In genomic region chr3:50298836-50299637, GRCh38 we compare ENCODE assay signal across 1 cellular context.
TF ChIP-seq lines count a peak whose summit lies in the region.

Gene HYAL3, minus strand, starts transcription at chr3:50299405. Its CDS starts 3,803 bp downstream, at chr3:50295602.
Gene NAA80, minus strand, starts transcription at chr3:50299405. Its CDS starts 1,942 bp downstream, at chr3:50297463.

TF ChIP-seq in HEK293, 187 proteins besides CTCF, POLR2A, EP300 and RAD21 (continued from another document):
- peak; percentile 99 for TF ChIP-seq ZNF398 (tag by site-specific recombination; IDR thresholded peaks at IDR 0.05)
- TF ChIP-seq ZBTB1 (tag by site-specific recombination; IDR thresholded peaks at IDR 0.05) = peak; percentile 50; the same call in 1 of the 2 replicates
- TF ChIP-seq ZNF391 (tag by site-specific recombination; IDR thresholded peaks at IDR 0.05; ENCODE audit: borderline replicate concordance, low read depth) = peak; percentile 80; the same call in 1 of the 2 replicates
- TF ChIP-seq HIC1 (tag by site-specific recombination; IDR thresholded peaks at IDR 0.05) = peak; percentile 87
- no peak for TF ChIP-seq ZBTB7A (tag by site-specific recombination; IDR thresholded peaks at IDR 0.05; ENCODE audit: low read depth)
- 0 out of 2 replicates have a peak, but pooled peaks have one; percentile 38 for TF ChIP-seq FEZF1 (tag by site-specific recombination; IDR thresholded peaks at IDR 0.05)
- peak; percentile 90 for TF ChIP-seq ZNF629 (tag by site-specific recombination; IDR thresholded peaks at IDR 0.05)
- peak; percentile 59; the same call in 1 of the 2 replicates for TF ChIP-seq KLF8 (tag by site-specific recombination; IDR thresholded peaks at IDR 0.05)
- no peak for TF ChIP-seq ZNF433 (tag by site-specific recombination; IDR thresholded peaks at IDR 0.05; ENCODE audit: low read depth)
- 0 out of 2 replicates have a peak, but pooled peaks have one; percentile 16 for TF ChIP-seq OVOL3 (tag by site-specific recombination; IDR thresholded peaks at IDR 0.05)
- peak; percentile 85 for TF ChIP-seq KLF10 (tag by site-specific recombination; IDR thresholded peaks at IDR 0.05)
- TF ChIP-seq ZNF639 (tag by site-specific recombination; IDR thresholded peaks at IDR 0.05) = no peak
